20 cellular contexts compared by ENCODE assay signal in genomic region chr4:150256841-150257273, GRCh38.
A peak's percentile ranks its signal among the peaks of the same experiment; 100 is the strongest.
DNase-seq lines count a peak whose midpoint lies in the region; ATAC-seq, FAIRE-seq and TF ChIP-seq lines count a peak whose summit lies in the region.
"Had no signal": no experiment of that assay in that cellular context is flagged by ENCODE, and none has a peak within 500 bp of the region (broad histone marks: within the 10 kb centered on the region; RNA-seq: fewer than 3 reads in every experiment).

No MANE protein-coding gene starts in this region.

- no peak for FAIRE-seq in GM12891 (lab: Jason Lieb, UNC)
- FAIRE-seq: HTR-8/SVneo had no signal

- peaks cover 17% of the 10 kb centered on the region for H3K4me1 ChIP-seq in RWPE2 (ENCODE audit: insufficient read depth, poor library complexity, severe bottlenecking)
- H3K4me1 ChIP-seq: SJSA1, uterus had no signal

- H3K36me3 ChIP-seq in RWPE2 (ENCODE audit: low read depth), result no peaks in the 10 kb centered on the region
- H3K36me3 ChIP-seq: SJSA1, uterus had no signal

- H3K27ac ChIP-seq in RWPE2 (ENCODE audit: poor library complexity, severe bottlenecking), result no peak overlapping the region
- H3K27ac ChIP-seq: SJSA1, uterus had no signal

- TF ChIP-seq POLR2A in GM12891 (IDR thresholded peaks at IDR 0.05; ENCODE audit: low read depth, low read length), result no peak

- TF ChIP-seq CTCF in RWPE2 (IDR thresholded peaks at IDR 0.05; ENCODE audit: poor library complexity, severe bottlenecking), result peak; percentile 35
- no peak for TF ChIP-seq CTCF in GM13977 (IDR thresholded peaks at IDR 0.05; ENCODE audit: extremely low read depth, insufficient read depth, missing control alignments)

- H3K27me3 ChIP-seq in RWPE2 (ENCODE audit: insufficient read depth, poor library complexity, severe bottlenecking), result no peaks in the 10 kb centered on the region
- H3K27me3 ChIP-seq: SJSA1, uterus had no signal

- peak; percentile 77 for ATAC-seq in RWPE2 (ENCODE audit: low read depth)

- H3K9me3 ChIP-seq in RWPE2 (ENCODE audit: severe bottlenecking), result no peaks in the 10 kb centered on the region
- H3K9me3 ChIP-seq: SJSA1, uterus had no signal

- DNase-seq in ELF-1 (ENCODE audit: low read depth, low spot score), result peak; percentile 76
- DNase-seq in RWPE2 (ENCODE audit: low spot score), result no peak
- peak; percentile 57 for DNase-seq in foreskin melanocyte
- DNase-seq in mucosa of gallbladder (ENCODE audit: low spot score), result peak; percentile 51
- no peak for DNase-seq in activated naive CD4-positive, alpha-beta T cell (lab: John Stamatoyannopoulos, UW)
- DNase-seq in GM13977 (ENCODE audit: low spot score), result no peak
- no peak for DNase-seq in GM12891 (ENCODE audit: insufficient read length, low spot score)
- no peak for DNase-seq in NCI-H1105 treated with DMSO at 0.1 percent for 48 hours (lab: John Stamatoyannopoulos, UW)
- DNase-seq: activated CD4-positive, CD25-positive, alpha-beta regulatory T cell treated with anti-CD3 and anti-CD28 coated beads, Interleukin-2, amount 50 U/mL, for 72 hours; activated gamma-delta T cell; anterior cingulate cortex; DMS79; HCEC 1CT; MM.1S; NCI-H2081; OCI-M1; stimulated activated CD4-positive, alpha-beta T cell treated with anti-CD3 and anti-CD28 coated beads, Interleukin-15, amount 100 ng/mL, for 24 hours; uterus had no signal

- in situ Hi-C loops in GM13977 (cut with MboI; ENCODE audit: low pct_unique_long_range_greater_than_20kb, low sequenced_read_pairs, unreplicated experiment), result no loop called here

- H3K4me3 ChIP-seq in RWPE2 (ENCODE audit: severe bottlenecking), result no peak overlapping the region
- H3K4me3 ChIP-seq: SJSA1, uterus had no signal

TF ChIP-seq in GM12891, 5 proteins besides CTCF, POLR2A, EP300 and RAD21:
- TF ChIP-seq SPI1 (IDR thresholded peaks at IDR 0.05; ENCODE audit: low read depth, low read length) (no peak), TAF1 (IDR thresholded peaks at IDR 0.05; ENCODE audit: low read depth, low read length) (no peak), POLR2AphosphoS5 (IDR thresholded peaks at IDR 0.05; ENCODE audit: low read depth, low read length) (no peak), POU2F2 (IDR thresholded peaks at IDR 0.05; ENCODE audit: low read depth, low read length) (no peak), PAX5 (IDR thresholded peaks at IDR 0.05; ENCODE audit: insufficient read depth, low read length, severe bottlenecking) (no peak)

Comparison
In these comparisons a context has a peak if more than half of its experiments do, and no peak if none do; other contexts are left out.
1. DNase-seq: peak in ELF-1 (single experiment), foreskin melanocyte (single experiment) and mucosa of gallbladder (single experiment); none in RWPE2 (single experiment), activated naive CD4-positive, alpha-beta T cell (0 of 4), GM13977 (single experiment), GM12891 (single experiment) and NCI-H1105 treated with DMSO at 0.1 percent for 48 hours (single experiment).